ENCODE assay signal across 12 cellular contexts in the genomic region with DNA sequence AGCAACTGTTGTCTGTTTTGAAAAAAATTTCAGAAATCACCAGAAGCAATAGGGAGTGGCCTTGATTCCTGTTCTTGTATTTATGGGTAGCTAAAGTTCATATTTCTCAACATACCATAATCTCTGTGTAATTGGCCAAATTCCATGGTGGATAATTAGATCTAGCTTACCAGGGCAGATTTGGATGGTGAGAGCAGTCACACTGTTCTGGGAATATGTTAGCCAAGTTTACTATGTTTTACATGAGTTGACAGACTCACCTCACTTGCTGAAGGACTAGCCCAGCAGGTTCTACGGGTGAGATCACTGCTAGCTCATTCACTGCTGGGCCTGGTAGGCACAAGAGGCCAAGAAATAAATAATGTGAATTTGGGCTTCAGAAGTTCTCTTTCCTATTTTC. TPM values are rescaled to one million over a fixed set of nuclear protein-coding genes. Genes with fewer than 3 reads are reported as not detected.
A peak's percentile ranks its signal among the peaks of the same experiment; 100 is the strongest.
DNase-seq lines count a peak whose midpoint lies in the region; ATAC-seq and TF ChIP-seq lines count a peak whose summit lies in the region.
"Had no signal": no experiment of that assay in that cellular context is flagged by ENCODE, and none has a peak within 500 bp of the region (broad histone marks: within the 10 kb centered on the region; RNA-seq: fewer than 3 reads in every experiment).

No MANE protein-coding gene starts in this region.

- no peaks in the 10 kb centered on the region for H3K36me3 Mint-ChIP-seq in activated naive CD4-positive, alpha-beta T cell treated with anti-CD3 and anti-CD28 coated beads, Interleukin-2, amount 50 U/mL, for 72 hours
- H3K36me3 Mint-ChIP-seq: immature natural killer cell, T-cell had no signal

- TF ChIP-seq CTCF in AG10803 (conservative IDR thresholded peaks at IDR 0.05; ENCODE audit: low read length) (no peak), spleen (IDR thresholded peaks at IDR 0.05 in 8 of 11, conservative IDR thresholded peaks at IDR 0.05 in 3 of 11) (no peak)

- H3K27ac Mint-ChIP-seq in activated naive CD4-positive, alpha-beta T cell treated with anti-CD3 and anti-CD28 coated beads, Interleukin-2, amount 50 U/mL, for 72 hours = no peak overlapping the region
- H3K27ac Mint-ChIP-seq: immature natural killer cell had no signal

- H3K14ac ChIP-seq in mesenchymal stem cell (ENCODE audit: low read length in 2 of 2) = no peak overlapping the region

- intact Hi-C loops in spleen (cut with DNase I; ENCODE audit: low total_unique reads) = no loop called here

- no peak overlapping the region for H2BK5ac ChIP-seq in mesenchymal stem cell (ENCODE audit: low read depth, low read length, poor library complexity, severe bottlenecking)

- TF ChIP-seq POLR2A in spleen (IDR thresholded peaks at IDR 0.05) = no peak

- no peak overlapping the region for H3K4me2 ChIP-seq in mesenchymal stem cell (ENCODE audit: low read length, poor library complexity, severe bottlenecking)

- H3K4me1 ChIP-seq in mesenchymal stem cell (ENCODE audit: control insufficient read depth, insufficient read depth, low read depth, low read length) (no peaks in the 10 kb centered on the region), spleen (peaks cover 0 to 19% (median 10%) of the 10 kb centered on the region in 6 donors)

- H3K9me3 ChIP-seq in mesenchymal stem cell (ENCODE audit: control insufficient read depth, low read length) = no peaks in the 10 kb centered on the region
- no peaks in the 10 kb centered on the region for H3K9me3 ChIP-seq in spleen
- H3K9me3 ChIP-seq: BLaER1 treated with 17β-estradiol and CSF1 and Interleukin-3, amounts not matched to agents 10 nM and 100 nM had no signal

- H3K23ac ChIP-seq in mesenchymal stem cell (ENCODE audit: low read length in 2 of 2) = no peak overlapping the region

- no peaks in the 10 kb centered on the region for H3K9me3 Mint-ChIP-seq in activated naive CD4-positive, alpha-beta T cell treated with anti-CD3 and anti-CD28 coated beads, Interleukin-2, amount 50 U/mL, for 72 hours
- H3K9me3 Mint-ChIP-seq: immature natural killer cell, T-cell had no signal

- no peak overlapping the region for H2AK5ac ChIP-seq in mesenchymal stem cell (ENCODE audit: low read length, severe bottlenecking)

- H2BK15ac ChIP-seq in mesenchymal stem cell (ENCODE audit: low read depth, poor library complexity, severe bottlenecking) = no peak overlapping the region

- WGBS in mesenchymal stem cell = 86% methylated on average over 1 of the region's 1 CpG
- WGBS in spleen, 5 donors = 70 to 84% (median 77%) methylated on average over 1 of the region's 1 CpG

- H3K36me3 ChIP-seq in mesenchymal stem cell (ENCODE audit: control insufficient read depth in 1 of 2, insufficient read depth in 2 of 2, low read depth in 1 of 2, low read length in 2 of 2) = no peaks in the 10 kb centered on the region
- no peaks in the 10 kb centered on the region for H3K36me3 ChIP-seq in spleen
- H3K36me3 ChIP-seq: BLaER1 treated with 17β-estradiol and CSF1 and Interleukin-3, amounts not matched to agents 10 nM and 100 nM had no signal

- DNase-seq in AG10803 (ENCODE audit: low read depth) (peak; percentile 64), LHCN-M2 (ENCODE audit: low read depth) (peak; percentile 42), dedifferentiated amniotic fluid mesenchymal stem cell (ENCODE audit: extremely low spot score) (peak; percentile 65), mesenchymal stem cell (no peak), spleen (no peak)
- DNase-seq in activated naive CD4-positive, alpha-beta T cell (lab: John Stamatoyannopoulos, UW) = no peak
- no peak for DNase-seq in activated naive CD4-positive, alpha-beta T cell treated with anti-CD3 and anti-CD28 coated beads, Interleukin-2, amount 50 U/mL, for 72 hours (ENCODE audit: low spot score in 2 of 2)
- DNase-seq: activated CD8-positive, alpha-beta memory T cell treated with anti-CD3 and anti-CD28 coated beads for 24 hours; immature natural killer cell; T-cell had no signal

- H3K4me3 ChIP-seq in AG10803 (ENCODE audit: low read length) = no peak overlapping the region
- no peak overlapping the region for H3K4me3 ChIP-seq in mesenchymal stem cell (ENCODE audit: insufficient read depth in 1 of 2, low read depth in 1 of 2, low read length in 2 of 2)
- no peak overlapping the region for H3K4me3 ChIP-seq in spleen
- H3K4me3 ChIP-seq: BLaER1 treated with 17β-estradiol and CSF1 and Interleukin-3, amounts not matched to agents 10 nM and 100 nM had no signal

- no peak overlapping the region for H4K8ac ChIP-seq in mesenchymal stem cell (ENCODE audit: low read length)

- H3K79me1 ChIP-seq in mesenchymal stem cell (replicated peaks; ENCODE audit: low read length, poor library complexity, severe bottlenecking) = no peaks in the 10 kb centered on the region

- no peak overlapping the region for H3K4ac ChIP-seq in mesenchymal stem cell (ENCODE audit: low read depth in 1 of 2, low read length in 2 of 2)

- H2AFZ ChIP-seq in mesenchymal stem cell (ENCODE audit: low read depth, low read length) = no peak overlapping the region

- no peak overlapping the region for H2BK120ac ChIP-seq in mesenchymal stem cell (ENCODE audit: low read depth, low read length)

- H2BK12ac ChIP-seq in mesenchymal stem cell (ENCODE audit: low read length in 2 of 2) = peak overlapping the region; percentile 29 to 92

- no peak overlapping the region for H3K18ac ChIP-seq in mesenchymal stem cell (ENCODE audit: low read depth in 1 of 2, low read length in 2 of 2)

- no peaks in the 10 kb centered on the region for H3K27me3 ChIP-seq in mesenchymal stem cell (ENCODE audit: control insufficient read depth in 1 of 2, insufficient read depth in 1 of 2, low read length in 2 of 2)
- H3K27me3 ChIP-seq in spleen (replicated peaks in 1 of 7) = no peaks in the 10 kb centered on the region
- H3K27me3 ChIP-seq: BLaER1 treated with 17β-estradiol and CSF1 and Interleukin-3, amounts not matched to agents 10 nM and 100 nM had no signal

- peak overlapping the region; percentile 53 for H3K9ac ChIP-seq in mesenchymal stem cell (ENCODE audit: low read length)
- H3K9ac ChIP-seq: BLaER1 treated with 17β-estradiol and CSF1 and Interleukin-3, amounts not matched to agents 10 nM and 100 nM had no signal

- no peak for ATAC-seq in HG03025 (IDR thresholded peaks at IDR 0.05; ENCODE audit: low FRiP score, unreplicated experiment)
- ATAC-seq in activated naive CD4-positive, alpha-beta T cell treated with anti-CD3 and anti-CD28 coated beads, Interleukin-2, amount 50 U/mL, for 72 hours = no peak
- ATAC-seq: T-cell had no signal

- no peak overlapping the region for H3K27ac ChIP-seq in mesenchymal stem cell (ENCODE audit: low read length, poor library complexity, severe bottlenecking)
- H3K27ac ChIP-seq in spleen = no peak overlapping the region
- H3K27ac ChIP-seq: BLaER1 treated with 17β-estradiol and CSF1 and Interleukin-3, amounts not matched to agents 10 nM and 100 nM had no signal

- no peak overlapping the region for H4K91ac ChIP-seq in mesenchymal stem cell (ENCODE audit: low read length)

RNA-seq across cellular contexts. Expression of gene CDKN2B, which starts 32.7 kb away (rescaled TPM):
- total RNA-seq in LHCN-M2 (2014; rRNA removed) = 8.8 and 14.2 TPM in 2 replicates
- 7.7 TPM for polyA plus RNA-seq in LHCN-M2 (2012)
- 36.2 TPM for polyA plus RNA-seq in mesenchymal stem cell (2013, experiment 1 of 2)
- polyA plus RNA-seq in mesenchymal stem cell (2013, experiment 2 of 2) = 34.9 TPM
- total RNA-seq in spleen = 10 to 100 TPM in 5 of 7 donors, 1 to 10 TPM in 2; 6.9 to 25.7 (median 12.7) TPM
- 1 to 10 TPM; 1.5 to 4.4 (median 1.6) TPM for polyA plus RNA-seq in spleen
- under 1 TPM; 0.09 to 0.23 TPM for total RNA-seq in activated naive CD4-positive, alpha-beta T cell treated with anti-CD3 and anti-CD28 coated beads, Interleukin-2, amount 50 U/mL, for 72 hours

RNA-seq across cellular contexts. Expression of gene CDKN2B-AS1, which starts 47.2 kb away (rescaled TPM):
- total RNA-seq in LHCN-M2 (2014; rRNA removed) = 2.9 and 6.2 TPM in 2 replicates
- polyA plus RNA-seq in LHCN-M2 (2012) = 1.1 TPM
- 1.4 TPM for polyA plus RNA-seq in mesenchymal stem cell (2013, experiment 1 of 2)
- 1.9 TPM for polyA plus RNA-seq in mesenchymal stem cell (2013, experiment 2 of 2)
- 1 to 10 TPM; 2.1 to 6.6 (median 3.1) TPM for total RNA-seq in spleen
- polyA plus RNA-seq in spleen = 1 to 10 TPM in 2 of 3 donors, under 1 TPM in 1; 0.90 to 1.9 (median 1.0) TPM
- under 1 TPM in 1 of 2 donors, not detected in 1; 0.20 TPM for total RNA-seq in activated naive CD4-positive, alpha-beta T cell treated with anti-CD3 and anti-CD28 coated beads, Interleukin-2, amount 50 U/mL, for 72 hours

RNA-seq across cellular contexts. Expression of gene CDKN2A, which starts 47.6 kb away (rescaled TPM):
- 310 and 321 TPM in 2 replicates for total RNA-seq in LHCN-M2 (2014; rRNA removed)
- polyA plus RNA-seq in LHCN-M2 (2012) = 269 TPM
- 82.9 TPM for polyA plus RNA-seq in mesenchymal stem cell (2013, experiment 1 of 2)
- 83.8 TPM for polyA plus RNA-seq in mesenchymal stem cell (2013, experiment 2 of 2)
- 10 to 100 TPM in 2 of 7 donors, 1 to 10 TPM in 5; 2.3 to 19.7 (median 7.5) TPM for total RNA-seq in spleen
- polyA plus RNA-seq in spleen = 10 to 100 TPM in 1 of 3 donors, 1 to 10 TPM in 2; 4.0 to 10.2 (median 4.6) TPM
- total RNA-seq in activated naive CD4-positive, alpha-beta T cell treated with anti-CD3 and anti-CD28 coated beads, Interleukin-2, amount 50 U/mL, for 72 hours = under 1 TPM; 0.43 to 0.68 TPM

Comparison
In these comparisons a context has a peak if more than half of its experiments do, and no peak if none do; other contexts are left out.
1. DNase-seq: peak in AG10803 (single experiment), LHCN-M2 (single experiment) and dedifferentiated amniotic fluid mesenchymal stem cell (single experiment); none in mesenchymal stem cell (single experiment), spleen (single experiment), activated naive CD4-positive, alpha-beta T cell (0 of 4) and activated naive CD4-positive, alpha-beta T cell treated with anti-CD3 and anti-CD28 coated beads, Interleukin-2, amount 50 U/mL, for 72 hours (0 of 2).
2. RNA of gene CDKN2A, which starts 47.6 kb away (total RNA-seq): 310 to 321 TPM in LHCN-M2; 2.3 to 19.7 TPM in spleen and 0.43 to 0.68 TPM in activated naive CD4-positive, alpha-beta T cell treated with anti-CD3 and anti-CD28 coated beads, Interleukin-2, amount 50 U/mL, for 72 hours; every median in the first group is over 10 times any median in the second.